32 cellular contexts compared by ENCODE assay signal in the genomic region with DNA sequence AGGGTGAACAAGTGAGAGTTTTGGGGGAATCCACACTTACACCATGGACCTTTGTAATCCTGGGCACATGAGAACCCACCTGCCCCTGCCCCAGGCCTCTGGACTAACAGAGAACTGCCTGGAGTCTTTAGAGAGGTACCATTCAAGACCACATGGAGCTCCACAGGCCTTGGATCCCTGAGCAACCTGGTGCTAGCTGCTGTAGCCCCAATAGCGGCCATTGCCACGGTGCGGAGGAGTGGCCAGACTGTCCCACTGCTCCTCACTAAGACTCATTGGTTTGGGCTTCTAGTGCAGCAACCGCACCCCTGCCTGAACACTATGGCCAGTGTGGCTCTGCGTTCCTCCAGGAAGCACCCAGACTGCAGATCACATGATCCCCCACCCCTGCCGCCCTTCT. TPM values are rescaled to one million over a fixed set of nuclear protein-coding genes. Genes with fewer than 3 reads are reported as not detected.
"Had no signal": no experiment of that assay in that cellular context is flagged by ENCODE, and none has a peak within 500 bp of the region (broad histone marks: within the 10 kb centered on the region; RNA-seq: fewer than 3 reads in every experiment).

No MANE protein-coding gene starts in this region.

- H3K27me3 ChIP-seq: adrenal gland, body of pancreas had no signal

- H3K4me3 ChIP-seq: adrenal gland, body of pancreas had no signal

- H3K27ac ChIP-seq: adrenal gland, body of pancreas, epithelial cell of prostate had no signal

- H3K4me1 ChIP-seq: adrenal gland, body of pancreas had no signal

- FAIRE-seq: colon, endometrium, endothelial cell of umbilical vein, frontal cortex had no signal

- DNase-seq: activated CD4-positive, alpha-beta memory T cell treated with anti-CD3 and anti-CD28 coated beads for 36 hours; activated CD4-positive, alpha-beta T cell treated with anti-CD3 and anti-CD28 coated beads for 36 hours; activated CD4-positive, alpha-beta T cell treated with anti-CD3 and anti-CD28 coated beads, Interleukin-2, amount 10 ng/mL, durations not matched to agents 24 days and 14 days; activated CD4-positive, CD25-positive, alpha-beta regulatory T cell; activated CD4-positive, CD25-positive, alpha-beta regulatory T cell treated with anti-CD3 and anti-CD28 coated beads, Interleukin-2, amount 50 U/mL, for 72 hours; activated CD8-positive, alpha-beta memory T cell treated with anti-CD3 and anti-CD28 coated beads, Interleukin-2, amount 10 ng/mL, durations not matched to agents 7 days and 5 days; activated CD8-positive, alpha-beta memory T cell treated with anti-CD3 and anti-CD28 coated beads, Interleukin-2, amount 50 U/mL, for 4 hours; activated CD8-positive, alpha-beta T cell treated with anti-CD3 and anti-CD28 coated beads, Interleukin-2, amount 10 ng/mL, durations not matched to agents 7 days and 5 days; activated effector memory CD4-positive, alpha-beta T cell treated with anti-CD3 and anti-CD28 coated beads, Interleukin-2, amount 50 U/mL, for 16 hours; activated naive CD4-positive, alpha-beta T cell treated with anti-CD3 and anti-CD28 coated beads for 36 hours; activated naive CD8-positive, alpha-beta T cell treated with anti-CD3 and anti-CD28 coated beads for 36 hours; activated naive CD8-positive, alpha-beta T cell treated with anti-CD3 and anti-CD28 coated beads, Interleukin-2, amount 50 U/mL, for 24 hours; activated T-cell treated with anti-CD3 and anti-CD28 coated beads, Interleukin-2, amount 50 U/mL, for 1 hour; activated T-cell treated with anti-CD3 and anti-CD28 coated beads, Interleukin-2, amount 50 U/mL, for 48 hours; adrenal gland; amygdala; aorta; body of pancreas; caudate nucleus; cortex of kidney; dermis blood vessel endothelial cell; effector CD4-positive, alpha-beta T cell; effector memory CD8-positive, alpha-beta T cell; foreskin fibroblast; T-helper 2 cell had no signal

- ATAC-seq: activated CD4-positive, alpha-beta T cell treated with anti-CD3 and anti-CD28 coated beads for 36 hours; activated CD8-positive, alpha-beta memory T cell treated with anti-CD3 and anti-CD28 coated beads, Interleukin-2, amount 10 ng/mL, durations not matched to agents 7 days and 5 days; activated CD8-positive, alpha-beta T cell treated with anti-CD3 and anti-CD28 coated beads, Interleukin-2, amount 10 ng/mL, durations not matched to agents 7 days and 5 days; activated naive CD8-positive, alpha-beta T cell treated with anti-CD3 and anti-CD28 coated beads, Interleukin-2, amount 50 U/mL, for 24 hours; body of pancreas; effector memory CD8-positive, alpha-beta T cell had no signal

RNA-seq across cellular contexts. Expression of a gene that starts 45.8 kb away (rescaled TPM):
- total RNA-seq: activated CD4-positive, alpha-beta T cell treated with anti-CD3 and anti-CD28 coated beads, Interleukin-2, amount 10 ng/mL, durations not matched to agents 24 days and 14 days; activated CD8-positive, alpha-beta memory T cell treated with anti-CD3 and anti-CD28 coated beads for 36 hours; activated CD8-positive, alpha-beta memory T cell treated with anti-CD3 and anti-CD28 coated beads, Interleukin-2, amount 10 ng/mL, durations not matched to agents 7 days and 5 days; activated naive CD8-positive, alpha-beta T cell treated with anti-CD3 and anti-CD28 coated beads for 36 hours; activated T-helper 1 cell treated with anti-CD3 and anti-CD28 coated beads, Interleukin-12 subunit alpha, Interleukin-12 subunit beta, Interleukin-2, Interleukin-4 antibody, amounts not matched to agents 30 ng/mL and 10 ng/mL and 1 ng/mL, durations not matched to agents 14 hours and 24 hours and 36 hours had no signal
